ENCODE assay signal across 1 cellular context in genomic region chr11:19980388-19980787, GRCh38.
TF ChIP-seq lines count a peak whose summit lies in the region.

No MANE protein-coding gene starts in this region.

TF ChIP-seq in A549, 52 proteins besides CTCF, POLR2A, EP300 and RAD21 (continued from another document):
- no peak for TF ChIP-seq KDM5A (IDR thresholded peaks at IDR 0.05)
- TF ChIP-seq NR3C1 (IDR thresholded peaks at IDR 0.05), result no peak
- TF ChIP-seq FOSL2 (IDR thresholded peaks at IDR 0.05), result no peak
- no peak for TF ChIP-seq FOSL2 (CRISPR knock-in tag; IDR thresholded peaks at IDR 0.05)
- TF ChIP-seq ESRRA (IDR thresholded peaks at IDR 0.05; ENCODE audit: borderline replicate concordance, low read length), result no peak
- no peak for TF ChIP-seq MYC (IDR thresholded peaks at IDR 0.05; ENCODE audit: borderline replicate concordance, low read length)
- no peak for TF ChIP-seq MAZ (IDR thresholded peaks at IDR 0.05; ENCODE audit: borderline replicate concordance, low read depth, low read length)
- TF ChIP-seq TP53 (CRISPR knock-in tag; IDR thresholded peaks at IDR 0.05), result no peak
- TF ChIP-seq HOXA7 (CRISPR knock-in tag; IDR thresholded peaks at IDR 0.05), result no peak
- no peak for TF ChIP-seq HMGXB4 (CRISPR knock-in tag; IDR thresholded peaks at IDR 0.05; ENCODE audit: borderline replicate concordance)
- no peak for TF ChIP-seq HOXB13 (CRISPR knock-in tag; IDR thresholded peaks at IDR 0.05; ENCODE audit: low read depth)
- no peak for TF ChIP-seq CHD2 (IDR thresholded peaks at IDR 0.05; ENCODE audit: low read length, partially characterized antibody)
- TF ChIP-seq RARB (CRISPR knock-in tag; IDR thresholded peaks at IDR 0.05), result no peak
- TF ChIP-seq JUNB (IDR thresholded peaks at IDR 0.05), result no peak
- no peak for TF ChIP-seq GATA3 (IDR thresholded peaks at IDR 0.05; ENCODE audit: borderline replicate concordance)
TF ChIP-seq in A549: peak in this region for 0.
